ENCODE assay signal across 1 cellular context in the genomic region with DNA sequence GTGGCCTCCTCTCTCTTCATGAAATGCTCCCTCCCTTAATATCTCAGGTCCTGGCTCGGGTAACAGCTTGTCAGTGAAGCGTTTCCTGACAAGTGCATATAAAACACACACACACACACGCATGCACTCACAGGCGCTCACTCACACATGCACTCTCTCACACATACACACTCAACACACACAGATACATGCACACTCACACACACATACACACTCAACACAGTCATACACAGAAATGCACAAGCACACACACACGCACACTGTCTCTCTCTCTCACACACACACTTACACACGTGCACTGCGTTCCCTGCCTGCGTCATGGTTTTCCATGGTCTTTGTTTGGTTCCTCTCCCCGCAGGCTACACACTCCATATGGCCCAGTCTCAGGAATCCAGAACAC.
TF ChIP-seq lines count a peak whose summit lies in the region.

No MANE protein-coding gene starts in this region.

TF ChIP-seq in WTC11, 78 proteins besides CTCF, POLR2A, EP300 and RAD21 (continued from another document):
- TF ChIP-seq, protein P1, sequence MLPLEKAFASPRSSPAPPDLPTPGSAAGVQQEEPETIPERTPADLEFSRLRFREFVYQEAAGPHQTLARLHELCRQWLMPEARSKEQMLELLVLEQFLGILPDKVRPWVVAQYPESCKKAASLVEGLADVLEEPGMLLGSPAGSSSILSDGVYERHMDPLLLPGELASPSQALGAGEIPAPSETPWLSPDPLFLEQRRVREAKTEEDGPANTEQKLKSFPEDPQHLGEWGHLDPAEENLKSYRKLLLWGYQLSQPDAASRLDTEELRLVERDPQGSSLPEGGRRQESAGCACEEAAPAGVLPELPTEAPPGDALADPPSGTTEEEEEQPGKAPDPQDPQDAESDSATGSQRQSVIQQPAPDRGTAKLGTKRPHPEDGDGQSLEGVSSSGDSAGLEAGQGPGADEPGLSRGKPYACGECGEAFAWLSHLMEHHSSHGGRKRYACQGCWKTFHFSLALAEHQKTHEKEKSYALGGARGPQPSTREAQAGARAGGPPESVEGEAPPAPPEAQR (CRISPR knock-in tag; IDR thresholded peaks at IDR 0.05): no peak
- TF ChIP-seq ZBTB21 (CRISPR knock-in tag; IDR thresholded peaks at IDR 0.05; ENCODE audit: borderline replicate concordance): no peak
- TF ChIP-seq, protein P2, sequence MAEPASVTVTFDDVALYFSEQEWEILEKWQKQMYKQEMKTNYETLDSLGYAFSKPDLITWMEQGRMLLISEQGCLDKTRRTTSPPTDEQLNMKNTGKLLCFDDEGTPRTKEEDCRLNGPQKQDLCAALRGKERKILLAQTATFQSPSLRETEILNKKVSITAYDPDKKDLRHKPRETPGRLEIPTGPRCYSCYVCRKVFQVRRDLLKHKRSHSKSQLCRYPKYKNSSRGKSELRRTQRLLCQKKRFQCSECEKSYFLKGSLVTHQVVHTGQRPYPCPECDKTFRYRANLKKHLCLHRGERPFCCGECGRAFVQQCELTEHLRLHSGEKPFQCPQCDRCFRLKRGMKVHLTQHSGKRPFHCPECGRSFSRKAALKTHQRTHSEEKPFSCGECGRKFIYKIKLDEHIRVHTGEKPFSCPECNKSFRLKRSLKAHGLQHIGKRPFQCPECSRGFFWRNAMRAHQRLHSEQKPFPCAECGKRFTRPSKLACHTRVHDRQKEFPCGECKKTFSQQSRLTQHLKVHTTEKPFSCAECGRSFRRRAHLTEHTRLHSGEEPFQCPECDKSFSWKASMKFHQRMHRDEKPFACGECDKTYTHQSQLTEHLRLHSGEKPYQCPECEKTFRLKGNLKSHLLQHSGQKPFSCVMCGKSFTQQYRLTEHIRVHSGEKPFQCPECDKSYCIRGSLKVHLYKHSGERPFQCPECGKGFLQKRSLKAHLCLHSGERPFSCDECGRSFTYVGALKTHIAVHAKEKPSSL (CRISPR knock-in tag; conservative IDR thresholded peaks at IDR 0.05): no peak
